In the genomic region with DNA sequence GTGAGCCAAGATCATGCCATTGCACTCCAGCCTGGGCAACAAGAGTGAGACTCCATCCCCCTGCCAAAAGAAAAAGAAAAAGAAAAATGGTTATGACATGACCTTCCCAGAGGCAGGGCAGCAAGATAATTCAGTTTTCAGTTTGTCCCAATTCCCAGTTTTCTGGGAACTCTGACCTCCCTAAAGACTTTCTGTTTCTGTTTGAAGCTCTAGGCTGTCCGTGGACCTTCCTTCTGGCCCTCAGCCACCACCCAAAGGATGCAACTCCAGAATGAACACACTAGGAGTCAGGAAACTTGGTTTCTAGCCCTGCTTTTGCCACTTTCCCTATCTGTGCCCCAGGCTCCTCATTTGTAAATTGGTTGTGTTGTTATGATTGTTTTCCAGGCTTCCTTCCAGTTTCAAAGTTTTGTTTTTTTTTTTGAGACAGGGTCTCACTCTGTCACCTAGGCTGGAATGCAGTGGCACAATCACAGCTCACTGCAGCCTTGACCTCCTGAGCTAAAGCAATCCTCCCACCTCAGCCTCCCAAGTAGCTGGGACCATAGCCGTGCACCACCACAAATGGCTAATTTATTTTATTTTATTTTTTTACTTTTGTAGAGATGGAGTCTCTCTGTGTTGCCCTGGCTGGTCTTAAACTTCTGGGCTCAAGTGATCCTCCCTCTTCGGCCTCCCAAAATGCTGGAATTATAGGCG, we compare ENCODE assay signal across 10 cellular contexts.
DNase-seq lines count a peak whose midpoint lies in the region; TF ChIP-seq lines count a peak whose summit lies in the region.
"Had no signal": no experiment of that assay in that cellular context is flagged by ENCODE, and none has a peak within 500 bp of the region (broad histone marks: within the 10 kb centered on the region; RNA-seq: fewer than 3 reads in every experiment).

No MANE protein-coding gene starts in this region.

- H3K4me3 ChIP-seq in fibroblast of the aortic adventitia (ENCODE audit: low read depth, low read length) = no peak overlapping the region

- POLR2A ChIA-PET in activated CD4-positive, alpha-beta memory T cell treated with anti-CD3 and anti-CD28 coated beads, Interleukin-2, amount 10 ng/mL, durations not matched to agents 7 days and 5 days (lab: Charles Lee) = no interaction called here

- H3K27ac Mint-ChIP-seq in activated CD4-positive, alpha-beta memory T cell treated with anti-CD3 and anti-CD28 coated beads, Interleukin-2, amount 10 ng/mL, durations not matched to agents 7 days and 5 days = no peak overlapping the region

- H3K4me3 Mint-ChIP-seq in activated CD4-positive, alpha-beta memory T cell treated with anti-CD3 and anti-CD28 coated beads, Interleukin-2, amount 10 ng/mL, durations not matched to agents 7 days and 5 days = no peak overlapping the region

- H3K4me1 Mint-ChIP-seq in activated CD4-positive, alpha-beta memory T cell treated with anti-CD3 and anti-CD28 coated beads, Interleukin-2, amount 10 ng/mL, durations not matched to agents 7 days and 5 days = no peaks in the 10 kb centered on the region

- H3K27me3 Mint-ChIP-seq in activated CD4-positive, alpha-beta memory T cell treated with anti-CD3 and anti-CD28 coated beads, Interleukin-2, amount 10 ng/mL, durations not matched to agents 7 days and 5 days = no peaks in the 10 kb centered on the region

- CTCF ChIA-PET in activated CD4-positive, alpha-beta memory T cell treated with anti-CD3 and anti-CD28 coated beads, Interleukin-2, amount 10 ng/mL, durations not matched to agents 7 days and 5 days (lab: Charles Lee) = no interaction called here

- H3K36me3 Mint-ChIP-seq in activated CD4-positive, alpha-beta memory T cell treated with anti-CD3 and anti-CD28 coated beads, Interleukin-2, amount 10 ng/mL, durations not matched to agents 7 days and 5 days (ENCODE audit: low read depth) = no peaks in the 10 kb centered on the region

- peak; percentile 31 for TF ChIP-seq CTCF in fibroblast of the aortic adventitia (IDR thresholded peaks at IDR 0.05; ENCODE audit: insufficient read depth, low read length)

- DNase-seq in OCI-M1 (lab: John Stamatoyannopoulos, UW) (peak; percentile 20), fibroblast of the aortic adventitia (ENCODE audit: low read depth) (peak; percentile 77), myocyte (ENCODE audit: low read depth) (peak; percentile 23), ureter (ENCODE audit: low spot score) (peak; percentile 53), NOMO-1 (lab: John Stamatoyannopoulos, UW; ENCODE audit: unreplicated experiment in 2 of 2) (no peak), HuH-7 (ENCODE audit: low spot score) (no peak)
- no peak for DNase-seq in activated CD4-positive, alpha-beta memory T cell treated with anti-CD3 and anti-CD28 coated beads, Interleukin-2, amount 10 ng/mL, durations not matched to agents 7 days and 5 days
- DNase-seq: midbrain, MM.1S, SIG-M5 had no signal

- no peaks in the 10 kb centered on the region for H3K9me3 Mint-ChIP-seq in activated CD4-positive, alpha-beta memory T cell treated with anti-CD3 and anti-CD28 coated beads, Interleukin-2, amount 10 ng/mL, durations not matched to agents 7 days and 5 days

Comparison
In these comparisons a context has a peak if more than half of its experiments do, and no peak if none do; other contexts are left out.
1. DNase-seq: peak in OCI-M1 (single experiment), fibroblast of the aortic adventitia (single experiment), myocyte (single experiment) and ureter (single experiment); none in NOMO-1 (0 of 2), activated CD4-positive, alpha-beta memory T cell treated with anti-CD3 and anti-CD28 coated beads, Interleukin-2, amount 10 ng/mL, durations not matched to agents 7 days and 5 days (single experiment) and HuH-7 (single experiment).